Comparison of ENCODE assay signal across 28 cellular contexts in the genomic region with DNA sequence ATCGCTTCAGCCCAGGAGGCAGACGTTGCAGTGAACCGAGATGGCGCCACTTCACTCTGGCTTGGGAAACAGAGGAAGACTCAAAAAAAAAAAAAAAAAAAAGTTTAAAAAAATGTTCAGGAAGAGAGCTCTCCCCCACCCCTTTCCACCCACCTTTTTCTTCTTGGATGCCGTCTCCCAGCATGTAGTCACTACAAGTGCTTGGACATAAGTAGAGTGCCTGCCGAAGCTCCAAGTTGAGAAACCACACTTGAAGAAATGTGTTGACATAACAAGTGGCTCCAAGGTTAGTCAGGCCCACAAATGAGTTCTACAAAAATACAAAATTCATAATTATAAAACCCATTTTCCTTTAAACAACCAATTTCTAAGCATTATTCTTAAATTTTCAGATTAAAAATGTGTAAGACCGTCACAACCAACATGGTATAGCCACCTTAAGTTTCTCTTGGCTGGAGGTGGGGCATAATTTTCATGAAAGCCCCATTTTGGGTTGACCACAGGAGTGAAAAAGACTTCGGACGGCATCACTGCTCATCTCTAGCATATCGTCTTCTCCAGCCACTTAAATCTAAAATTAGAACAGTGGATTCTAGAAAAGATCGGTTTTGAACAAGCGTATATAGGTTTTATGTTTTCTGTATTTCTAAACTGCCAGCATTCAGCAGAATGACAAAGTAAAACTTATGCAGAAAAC. TPM values are rescaled to one million over a fixed set of nuclear protein-coding genes. Genes with fewer than 3 reads are reported as not detected.
"Had no signal": no experiment of that assay in that cellular context is flagged by ENCODE, and none has a peak within 500 bp of the region (broad histone marks: within the 10 kb centered on the region; RNA-seq: fewer than 3 reads in every experiment).

No MANE protein-coding gene starts in this region.

- H3K4me3 ChIP-seq: dorsolateral prefrontal cortex, heart left ventricle, psoas muscle, spleen, testis, transverse colon had no signal

- H3K4me1 Mint-ChIP-seq: nephron progenitor cell had no signal

- H3K27me3 Mint-ChIP-seq: naive thymus-derived CD4-positive, alpha-beta T cell; stimulated activated naive B cell treated with anti-CD40 and anti-IgM and Interleukin-4, amounts not matched to agents 10 μg/mL and 1 μg/mL and 100 μg/mL, for 72 hours; stimulated activated naive CD8-positive, alpha-beta T cell treated with anti-CD3 and anti-CD28 coated beads, Interleukin-15, amount 100 ng/mL, for 72 hours had no signal

- H3K9me3 Mint-ChIP-seq: nephron progenitor cell; stimulated activated naive B cell treated with anti-CD40 and anti-IgM and Interleukin-4, amounts not matched to agents 10 μg/mL and 1 μg/mL and 100 μg/mL, for 72 hours; stimulated activated naive CD8-positive, alpha-beta T cell treated with anti-CD3 and anti-CD28 coated beads, Interleukin-15, amount 100 ng/mL, for 72 hours had no signal

- H3K4me3 Mint-ChIP-seq: naive thymus-derived CD4-positive, alpha-beta T cell; nephron progenitor cell; stimulated activated naive B cell treated with anti-CD40 and anti-IgM and Interleukin-4, amounts not matched to agents 10 μg/mL and 1 μg/mL and 100 μg/mL, for 72 hours; stimulated activated naive CD8-positive, alpha-beta T cell treated with anti-CD3 and anti-CD28 coated beads, Interleukin-15, amount 100 ng/mL, for 72 hours had no signal

- ATAC-seq: esophagus mucosa; heart left ventricle; left colon; naive thymus-derived CD4-positive, alpha-beta T cell; psoas muscle; sciatic nerve; stimulated activated naive B cell treated with anti-CD40 and anti-IgM and Interleukin-4, amounts not matched to agents 10 μg/mL and 1 μg/mL and 100 μg/mL, for 72 hours; stimulated activated naive CD8-positive, alpha-beta T cell treated with anti-CD3 and anti-CD28 coated beads, Interleukin-15, amount 100 ng/mL, for 72 hours had no signal

- H3K27ac ChIP-seq: dorsolateral prefrontal cortex, heart left ventricle, psoas muscle, spleen, testis, transverse colon had no signal

- DNase-seq: cortex of kidney; dorsolateral prefrontal cortex; effector CD8-positive, alpha-beta T cell; heart left ventricle; hippocampal formation; left colon; mammary epithelial cell; naive thymus-derived CD4-positive, alpha-beta T cell; nephron progenitor cell; psoas muscle; retina; spleen; stimulated activated CD4-positive, alpha-beta T cell treated with anti-CD3 and anti-CD28 coated beads, Interleukin-15, amount 100 ng/mL, for 24 hours; stimulated activated CD4-positive, alpha-beta T cell treated with anti-CD3 and anti-CD28 coated beads, Interleukin-1b, Interleukin-23, amount 100 ng/mL, for 48 hours; stimulated activated CD4-positive, alpha-beta T cell treated with anti-CD3 and anti-CD28 coated beads, Interleukin-4, amount 100 ng/mL, for 24 hours; stimulated activated naive B cell treated with anti-CD40 and anti-IgM and Interleukin-4, amounts not matched to agents 10 μg/mL and 1 μg/mL and 100 μg/mL, for 72 hours; stimulated activated naive CD8-positive, alpha-beta T cell treated with anti-CD3 and anti-CD28 coated beads, Interleukin-15, amount 100 ng/mL, for 72 hours; testis; transverse colon had no signal

- H3K27me3 ChIP-seq: dorsolateral prefrontal cortex, heart left ventricle, spleen, testis, transverse colon had no signal

- H3K27ac Mint-ChIP-seq: naive thymus-derived CD4-positive, alpha-beta T cell; nephron progenitor cell; stimulated activated naive B cell treated with anti-CD40 and anti-IgM and Interleukin-4, amounts not matched to agents 10 μg/mL and 1 μg/mL and 100 μg/mL, for 72 hours; stimulated activated naive CD8-positive, alpha-beta T cell treated with anti-CD3 and anti-CD28 coated beads, Interleukin-15, amount 100 ng/mL, for 72 hours had no signal

- H3K9me3 ChIP-seq: heart left ventricle, psoas muscle, spleen, testis, transverse colon had no signal

RNA-seq across cellular contexts. Expression of a gene that starts 55.5 kb away (rescaled TPM):
- total RNA-seq: fibroblast of lung, frontal cortex, glomerular endothelial cell, kidney epithelial cell, mammary epithelial cell, mononuclear cell, osteoblast, subcutaneous adipose tissue had no signal
- polyA plus RNA-seq: fibroblast of lung; mammary epithelial cell; naive thymus-derived CD4-positive, alpha-beta T cell had no signal
